ENCODE assay signal across 11 cellular contexts in genomic region chr15:81291916-81292424, GRCh38. TPM values are rescaled to one million over a fixed set of nuclear protein-coding genes. Genes with fewer than 3 reads are reported as not detected.
DNase-seq lines count a peak whose midpoint lies in the region; ATAC-seq and TF ChIP-seq lines count a peak whose summit lies in the region.
"Had no signal": no experiment of that assay in that cellular context is flagged by ENCODE, and none has a peak within 500 bp of the region (broad histone marks: within the 10 kb centered on the region; RNA-seq: fewer than 3 reads in every experiment).

No MANE protein-coding gene starts in this region.

- H3K27me3 ChIP-seq in right cardiac atrium (ENCODE audit: control insufficient read depth, insufficient read depth) (no peaks in the 10 kb centered on the region), vagina (no peaks in the 10 kb centered on the region)
- H3K27me3 ChIP-seq: ovary had no signal

- H3K27me3 Mint-ChIP-seq in activated B cell treated with CpG ODN at 0.5 μM for 24 hours: no peaks in the 10 kb centered on the region
- no peaks in the 10 kb centered on the region for H3K27me3 Mint-ChIP-seq in memory B cell
- peaks cover 8% of the 10 kb centered on the region for H3K27me3 Mint-ChIP-seq in WTC11 (ENCODE audit: low read depth)

- H3K9me3 ChIP-seq in right cardiac atrium (ENCODE audit: control insufficient read depth, low read length) (no peaks in the 10 kb centered on the region), vagina (no peaks in the 10 kb centered on the region)
- H3K9me3 ChIP-seq: ovary had no signal

- H3K4me3 Mint-ChIP-seq in activated B cell treated with CpG ODN at 0.5 μM for 24 hours: peak overlapping the region; percentile 94
- peak overlapping the region; percentile 99 for H3K4me3 Mint-ChIP-seq in memory B cell
- H3K4me3 Mint-ChIP-seq in WTC11: no peak overlapping the region

- peak overlapping the region; percentile 99 for H3K27ac Mint-ChIP-seq in activated B cell treated with CpG ODN at 0.5 μM for 24 hours
- peak overlapping the region; percentile 95 for H3K27ac Mint-ChIP-seq in memory B cell
- no peak overlapping the region for H3K27ac Mint-ChIP-seq in WTC11

- peak; percentile 41 for DNase-seq in cardiac septum (ENCODE audit: low spot score)
- DNase-seq in right cardiac atrium: no peak
- DNase-seq in activated B cell treated with CpG ODN at 0.5 μM for 24 hours: no peak
- DNase-seq in memory B cell (ENCODE audit: low spot score in 2 of 2): no peak
- DNase-seq in vagina (ENCODE audit: extremely low spot score in 2 of 2): no peak
- DNase-seq in NCI-H1436 treated with DMSO at 0.1 percent for 48 hours (lab: John Stamatoyannopoulos, UW): no peak
- DNase-seq in omental fat pad (ENCODE audit: low spot score): no peak
- DNase-seq in WTC11 (ENCODE audit: low spot score): no peak
- DNase-seq: mesenchymal stem cell, NCI-H345, ovary had no signal

- peaks cover 99% of the 10 kb centered on the region for H3K4me1 Mint-ChIP-seq in activated B cell treated with CpG ODN at 0.5 μM for 24 hours
- H3K4me1 Mint-ChIP-seq in memory B cell: peaks cover 62% of the 10 kb centered on the region
- H3K4me1 Mint-ChIP-seq in WTC11: peaks cover 23% of the 10 kb centered on the region

- WGBS in right cardiac atrium: 70% methylated on average over 3 of the region's 3 CpGs

- H3K4me1 ChIP-seq in right cardiac atrium (ENCODE audit: control insufficient read depth, insufficient read depth, low read length) (peaks cover 9% of the 10 kb centered on the region), vagina (peaks cover 44% of the 10 kb centered on the region)

- H3K36me3 ChIP-seq in vagina: peaks cover 0 to 19% of the 10 kb centered on the region in 2 donors
- H3K36me3 ChIP-seq: ovary had no signal

- ATAC-seq in right cardiac atrium: no peak
- ATAC-seq in activated B cell treated with CpG ODN at 0.5 μM for 24 hours (ENCODE audit: low read depth): no peak
- no peak for ATAC-seq in memory B cell (ENCODE audit: low read depth)
- ATAC-seq in omental fat pad (ENCODE audit: low FRiP score): no peak
- ATAC-seq in WTC11: no peak

- H3K4me3 ChIP-seq in right cardiac atrium (ENCODE audit: low read length) (no peak overlapping the region), vagina (no peak overlapping the region)
- H3K4me3 ChIP-seq: ovary had no signal

- TF ChIP-seq CTCF in activated B cell treated with CpG ODN at 0.5 μM for 24 hours (IDR thresholded peaks at IDR 0.05) (no peak), vagina (IDR thresholded peaks at IDR 0.05) (no peak), omental fat pad (IDR thresholded peaks at IDR 0.05) (no peak), WTC11 (IDR thresholded peaks at IDR 0.05) (no peak)

- H3K36me3 Mint-ChIP-seq in activated B cell treated with CpG ODN at 0.5 μM for 24 hours (ENCODE audit: low read depth) (peaks cover 34% of the 10 kb centered on the region), memory B cell (peaks cover 17% of the 10 kb centered on the region), WTC11 (no peaks in the 10 kb centered on the region)

- H3K9me3 Mint-ChIP-seq in activated B cell treated with CpG ODN at 0.5 μM for 24 hours: peaks cover 1% of the 10 kb centered on the region
- peaks cover 4% of the 10 kb centered on the region for H3K9me3 Mint-ChIP-seq in memory B cell
- no peaks in the 10 kb centered on the region for H3K9me3 Mint-ChIP-seq in WTC11

- H3K27ac ChIP-seq in right cardiac atrium (ENCODE audit: low read length) (no peak overlapping the region), vagina (no peak overlapping the region)
- H3K27ac ChIP-seq: ovary had no signal

- TF ChIP-seq POLR2A in vagina (IDR thresholded peaks at IDR 0.05): no peak

- intact Hi-C loops in cardiac septum (cut with DNase I) (no loop called here), right cardiac atrium (cut with DNase I) (no loop called here), activated B cell treated with CpG ODN at 0.5 μM for 24 hours (cut with micrococcal nuclease) (loop anchor here (5.0 to 10.0 kb wide), 2 partner anchors 305 to 1317 kb away; partner anchors contain the start of genes BCL2A1 and MESD), vagina (cut with DNase I) (no loop called here)

- CTCF ChIA-PET in activated B cell treated with CpG ODN at 0.5 μM for 24 hours (lab: Charles Lee) (interaction anchor here (0.6 to 6.6 kb wide), 10 partner anchors 10 to 45 kb away, joined by 3 to 82 read pairs (median 4); no protein-coding TSS in a partner anchor), WTC11 (lab: Charles Lee) (interaction anchor here (1.1 to 1.3 kb wide), 2 partner anchors 17 to 65 kb away, joined by 3 to 6 read pairs; no protein-coding TSS in a partner anchor)

- POLR2A ChIA-PET in activated B cell treated with CpG ODN at 0.5 μM for 24 hours (lab: Charles Lee): interaction anchor here (0.6 to 14.9 kb wide), 14 partner anchors 10 to 1248 kb away, joined by 3 to 631 read pairs (median 15); partner anchors contain the start of genes RPS17, STARD5 and TLNRD1
- POLR2A ChIA-PET in WTC11 (lab: Charles Lee): no interaction called here

TF ChIP-seq in WTC11, 78 proteins besides CTCF, POLR2A, EP300 and RAD21:
- TF ChIP-seq NFYB (CRISPR knock-in tag; conservative IDR thresholded peaks at IDR 0.05; ENCODE audit: low read depth) (no peak), NFE2L1 (CRISPR knock-in tag; IDR thresholded peaks at IDR 0.05) (no peak), ZNF263 (CRISPR knock-in tag; IDR thresholded peaks at IDR 0.05; ENCODE audit: low read depth) (no peak), CBFB (CRISPR knock-in tag; IDR thresholded peaks at IDR 0.05; ENCODE audit: low read depth) (no peak)
- TF ChIP-seq, protein P1, sequence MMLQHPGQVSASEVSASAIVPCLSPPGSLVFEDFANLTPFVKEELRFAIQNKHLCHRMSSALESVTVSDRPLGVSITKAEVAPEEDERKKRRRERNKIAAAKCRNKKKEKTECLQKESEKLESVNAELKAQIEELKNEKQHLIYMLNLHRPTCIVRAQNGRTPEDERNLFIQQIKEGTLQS (CRISPR knock-in tag; conservative IDR thresholded peaks at IDR 0.05): no peak
- TF ChIP-seq, protein P2, sequence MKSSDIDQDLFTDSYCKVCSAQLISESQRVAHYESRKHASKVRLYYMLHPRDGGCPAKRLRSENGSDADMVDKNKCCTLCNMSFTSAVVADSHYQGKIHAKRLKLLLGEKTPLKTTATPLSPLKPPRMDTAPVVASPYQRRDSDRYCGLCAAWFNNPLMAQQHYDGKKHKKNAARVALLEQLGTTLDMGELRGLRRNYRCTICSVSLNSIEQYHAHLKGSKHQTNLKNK (CRISPR knock-in tag; IDR thresholded peaks at IDR 0.05): no peak
TF ChIP-seq in WTC11: peak in this region for 0.

RNA-seq across cellular contexts. Expression of gene STARD5, which starts 32.0 kb away (rescaled TPM):
- total RNA-seq in cardiac septum (1.3 TPM), right cardiac atrium (1 to 10 TPM; 1.7 to 5.3 (median 3.3) TPM), activated B cell treated with CpG ODN at 0.5 μM for 24 hours (10.5 and 14.3 TPM in 2 replicates), vagina (28.0 TPM), omental fat pad (1 to 10 TPM; 2.7 to 8.0 (median 5.0) TPM), WTC11 (2021) (6.3 to 7.2 TPM (median 6.8 TPM) in 3 replicates)
- 2.7 TPM for polyA plus RNA-seq in right cardiac atrium
